In the genomic region with DNA sequence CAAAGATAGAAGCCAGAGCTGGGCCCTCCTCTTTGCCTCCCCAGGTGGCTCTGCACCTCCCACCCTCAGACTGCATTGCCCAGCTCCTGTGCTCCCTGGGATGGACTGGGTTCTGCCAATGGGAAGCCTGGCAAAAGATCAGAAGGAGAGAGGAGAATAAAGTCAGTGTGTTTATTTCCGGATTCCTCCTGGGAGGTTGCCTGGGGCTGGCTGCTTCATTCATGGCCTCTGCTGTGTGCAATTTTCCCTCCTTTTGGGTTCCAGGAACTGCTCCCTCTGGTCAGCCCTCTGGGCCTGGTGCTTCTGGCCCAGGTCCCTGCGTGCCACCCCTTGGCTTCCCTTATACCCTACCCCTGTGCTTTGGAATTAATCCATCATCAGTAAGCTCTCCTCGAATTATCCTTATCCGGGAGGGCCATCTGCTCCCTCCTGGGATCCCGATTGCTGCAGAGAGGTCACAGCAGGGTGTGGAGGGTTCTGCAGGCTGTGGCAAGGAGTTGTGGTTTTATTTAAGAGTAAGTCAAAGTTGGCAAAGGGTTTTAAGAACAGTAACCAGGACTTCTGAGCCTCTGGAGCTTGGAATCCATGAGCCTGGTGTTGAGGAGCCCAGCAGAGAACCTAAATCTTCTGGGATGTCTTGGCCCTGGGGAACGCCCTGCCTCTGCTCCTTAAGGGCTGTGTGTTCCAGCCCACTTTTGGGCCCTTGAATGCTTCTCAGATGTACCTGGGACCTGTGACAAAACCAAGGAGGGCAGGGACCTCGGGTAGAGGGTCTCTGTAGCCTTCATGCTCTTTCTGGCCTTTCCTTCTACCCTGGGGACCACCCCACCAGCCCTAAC, we compare ENCODE assay signal across 10 cellular contexts. TPM values are rescaled to one million over a fixed set of nuclear protein-coding genes. Genes with fewer than 3 reads are reported as not detected.
A peak's percentile ranks its signal among the peaks of the same experiment; 100 is the strongest.
DNase-seq lines count a peak whose midpoint lies in the region; TF ChIP-seq lines count a peak whose summit lies in the region.
"Had no signal": no experiment of that assay in that cellular context is flagged by ENCODE, and none has a peak within 500 bp of the region (broad histone marks: within the 10 kb centered on the region; RNA-seq: fewer than 3 reads in every experiment).

No MANE protein-coding gene starts in this region.

- peak overlapping the region; percentile 68 for H3K27ac ChIP-seq in ACC112 (ENCODE audit: low read depth, low read length)
- H3K27ac ChIP-seq: C4-2B had no signal

- peak overlapping the region; percentile 45; the same call in 1 of the 2 replicates for H3K4me3 ChIP-seq in ACC112 (ENCODE audit: low read depth, low read length)
- no peak overlapping the region for H3K4me3 ChIP-seq in choroid plexus epithelial cell (ENCODE audit: low read depth, low read length)

- no peaks in the 10 kb centered on the region for H3K79me2 ChIP-seq in ACC112 (ENCODE audit: control insufficient read depth, insufficient read depth, low read length, unreplicated experiment)

- H3K36me3 ChIP-seq in ACC112 (ENCODE audit: insufficient read depth, low read length), result no peaks in the 10 kb centered on the region

- H3K4me1 ChIP-seq in ACC112 (ENCODE audit: control insufficient read depth, insufficient read depth, low read length, unreplicated experiment), result peaks cover 26% of the 10 kb centered on the region

- DNase-seq in NCI-H446 treated with DMSO at 0.1 percent for 48 hours (lab: John Stamatoyannopoulos, UW), result peak; percentile 72
- DNase-seq in choroid plexus epithelial cell (ENCODE audit: low read depth), result peak; percentile 58
- peak; percentile 60 for DNase-seq in mesenteric fat pad (ENCODE audit: low spot score)
- no peak for DNase-seq in kidney glomerular epithelial cell (lab: John Stamatoyannopoulos, UW)
- DNase-seq in posterior vena cava (ENCODE audit: low spot score), result no peak
- DNase-seq in NCI-H1048 (lab: John Stamatoyannopoulos, UW), result no peak
- DNase-seq in NCI-H146 (lab: John Stamatoyannopoulos, UW), result no peak

- no peak for TF ChIP-seq CTCF in choroid plexus epithelial cell (conservative IDR thresholded peaks at IDR 0.05; ENCODE audit: low read depth, low read length)

- no peaks in the 10 kb centered on the region for H3K27me3 ChIP-seq in ACC112 (ENCODE audit: insufficient read depth, low read length)

- intact Hi-C loops in posterior vena cava (cut with DNase I), result no loop called here

- peak overlapping the region; percentile 20 for H2AFZ ChIP-seq in ACC112 (ENCODE audit: low read length, unreplicated experiment)

RNA-seq across cellular contexts. Expression of gene MMP2, which starts 8.2 kb away (rescaled TPM):
- total RNA-seq in mesenteric fat pad (521 TPM), posterior vena cava (100 to 1,000 TPM; 539 to 826 TPM)
- total RNA-seq: activated CD4-positive, alpha-beta T cell treated with anti-CD3 and anti-CD28 coated beads, Interleukin-2, amount 10 ng/mL, durations not matched to agents 24 days and 14 days had no signal

RNA-seq across cellular contexts. Expression of gene LPCAT2, which starts 38.1 kb away (rescaled TPM):
- total RNA-seq in mesenteric fat pad (15.7 TPM), posterior vena cava (10 to 100 TPM; 13.8 to 16.0 TPM)

Comparison
In these comparisons a context has a peak if more than half of its experiments do, and no peak if none do; other contexts are left out.
1. DNase-seq: peak in NCI-H446 treated with DMSO at 0.1 percent for 48 hours (single experiment), choroid plexus epithelial cell (single experiment) and mesenteric fat pad (single experiment); none in kidney glomerular epithelial cell (single experiment), posterior vena cava (single experiment), NCI-H1048 (single experiment) and NCI-H146 (single experiment).